12 cellular contexts compared by ENCODE assay signal in genomic region chr17:15642014-15642413, GRCh38. TPM values are rescaled to one million over a fixed set of nuclear protein-coding genes. Genes with fewer than 3 reads are reported as not detected.
A peak's percentile ranks its signal among the peaks of the same experiment; 100 is the strongest.
DNase-seq lines count a peak whose midpoint lies in the region; ATAC-seq and TF ChIP-seq lines count a peak whose summit lies in the region.
"Not testable (repeated sequence)": the region's sequence is repeated elsewhere in the genome, so short reads cannot be mapped to it uniquely, and the experiment has no call there.
"Had no signal": no experiment of that assay in that cellular context is flagged by ENCODE, and none has a peak within 500 bp of the region (broad histone marks: within the 10 kb centered on the region; RNA-seq: fewer than 3 reads in every experiment).

No MANE protein-coding gene starts in this region.

- not testable (repeated sequence) for H3K4me2 ChIP-seq in HCT116 (ENCODE audit: low read length); PC-3 (ENCODE audit: low read length)
- H3K4me2 ChIP-seq in SK-N-SH: peak overlapping the region; percentile 62

- not testable (repeated sequence) for TF ChIP-seq CTCF in HCT116 (IDR thresholded peaks at IDR 0.05 in 2 of 3, conservative IDR thresholded peaks at IDR 0.05 in 1 of 3; ENCODE audit: borderline replicate concordance in 1 of 3, insufficient read depth in 1 of 3, low read depth in 2 of 3, low read length in 2 of 3); PC-3 (conservative IDR thresholded peaks at IDR 0.05; ENCODE audit: low read depth, low read length); SK-N-SH (IDR thresholded peaks at IDR 0.05); lower lobe of right lung (IDR thresholded peaks at IDR 0.05); psoas muscle (IDR thresholded peaks at IDR 0.05); upper lobe of right lung (IDR thresholded peaks at IDR 0.05)

- H2AFZ ChIP-seq in ACC112 (ENCODE audit: low read length, unreplicated experiment); HCT116 (ENCODE audit: low read depth, low read length, poor library complexity, severe bottlenecking); PC-3 (ENCODE audit: low read length); SK-N-SH (ENCODE audit: low read depth): not testable (repeated sequence)

- TF ChIP-seq EP300 in SK-N-SH (IDR thresholded peaks at IDR 0.05; ENCODE audit: borderline replicate concordance in 1 of 2, low read depth in 1 of 2, low read length in 1 of 2): not testable (repeated sequence)

- peak overlapping the region; percentile 39; the same call in 1 of the 2 replicates for H3K27ac ChIP-seq in ACC112 (ENCODE audit: low read depth, low read length)
- H3K27ac ChIP-seq in HCT116 (ENCODE audit: low read depth, low read length): peak overlapping the region; percentile 40; the same call in 1 of the 2 replicates
- peak overlapping the region; percentile 51 for H3K27ac ChIP-seq in PC-3 (ENCODE audit: low read length)
- peak overlapping the region in 1 of 2 experiments; percentile 47; a peak in 1 of 4 replicates for H3K27ac ChIP-seq in SK-N-SH (ENCODE audit: low read depth in 2 of 2, low read length in 1 of 2)
- peak overlapping the region; percentile 22 for H3K27ac ChIP-seq in epithelial cell of prostate
- H3K27ac ChIP-seq in lower lobe of right lung, psoas muscle, upper lobe of right lung: not testable (repeated sequence)

- H3K36me3 ChIP-seq in ACC112 (ENCODE audit: insufficient read depth, low read length); HCT116 (ENCODE audit: control insufficient read depth in 1 of 2, insufficient read depth in 2 of 2, low read length in 2 of 2); PC-3 (ENCODE audit: low read depth, low read length); SK-N-SH (replicated peaks in 1 of 2; ENCODE audit: control insufficient read depth in 1 of 2, insufficient read depth in 2 of 2, low read length in 1 of 2); lower lobe of right lung; psoas muscle (ENCODE audit: insufficient read depth in 1 of 2, low read depth in 1 of 2); upper lobe of right lung: not testable (repeated sequence)

- RAD21 ChIA-PET in HCT116 (lab: Charles Lee; ENCODE audit: low non-redundant PET in 1 of 2, low total read pairs in 2 of 2, uncharacterized antibody in 2 of 2, unreplicated experiment in 2 of 2): not testable (repeated sequence)

- not testable (repeated sequence) for H3K9me3 ChIP-seq in HCT116 (ENCODE audit: control insufficient read depth in 1 of 2, insufficient read depth in 1 of 2, low read depth in 1 of 2, low read length in 2 of 2); PC-3 (ENCODE audit: low read length); SK-N-SH; lower lobe of right lung; psoas muscle; upper lobe of right lung

- not testable (repeated sequence) for H3K4me3 ChIP-seq in ACC112 (ENCODE audit: low read depth, low read length); HCT116 (replicated peaks in 1 of 2; ENCODE audit: low read depth in 1 of 2, low read length in 2 of 2); PC-3 (ENCODE audit: low read length); SK-N-SH (ENCODE audit: low read depth in 2 of 2, low read length in 1 of 2); lower lobe of right lung; upper lobe of right lung
- peak overlapping the region; percentile 32 for H3K4me3 ChIP-seq in psoas muscle

- WGBS in SK-N-SH (ENCODE audit: low lambda C conversion rate): 86% methylated on average over 2 of the region's 4 CpGs
- 67 to 98% (median 71%) methylated on average over 3 to 4 of the region's 4 CpGs for WGBS in psoas muscle, 3 donors

- TF ChIP-seq RAD21 in HCT116 (IDR thresholded peaks at IDR 0.05; ENCODE audit: low read depth); SK-N-SH (IDR thresholded peaks at IDR 0.05; ENCODE audit: low read length): not testable (repeated sequence)

- not testable (repeated sequence) for TF ChIP-seq POLR2A in HCT116 (IDR thresholded peaks at IDR 0.05; ENCODE audit: borderline replicate concordance, extremely low read depth, insufficient read depth, insufficient read length)

- intact Hi-C loops in HCT116 (cut with micrococcal nuclease); PC-3 (cut with micrococcal nuclease); lower lobe of right lung (cut with DNase I); psoas muscle (cut with DNase I); upper lobe of right lung (cut with DNase I): not testable (repeated sequence)

- not testable (repeated sequence) for ATAC-seq in HCT116, PC-3, psoas muscle
- ATAC-seq in lower lobe of right lung (peak; percentile 29 to 63), upper lobe of right lung (peak; percentile 59)

- H3K79me2 ChIP-seq in ACC112 (ENCODE audit: control insufficient read depth, insufficient read depth, low read length, unreplicated experiment); HCT116 (ENCODE audit: insufficient read depth, low read length); SK-N-SH (ENCODE audit: insufficient read depth): not testable (repeated sequence)
- peaks cover 22% of the 10 kb centered on the region for H3K79me2 ChIP-seq in PC-3 (ENCODE audit: low read length)

- not testable (repeated sequence) for H3K9ac ChIP-seq in HCT116 (ENCODE audit: low read length); PC-3 (ENCODE audit: low read length); SK-N-SH

- DNase-seq in HCT116 (ENCODE audit: low read depth, low spot score); PC-3; SK-N-SH; epithelial cell of prostate (ENCODE audit: low read depth, low spot score); lower lobe of right lung; psoas muscle; upper lobe of right lung: not testable (repeated sequence)

- not testable (repeated sequence) for H4K20me1 ChIP-seq in HCT116 (ENCODE audit: insufficient read depth); PC-3 (ENCODE audit: low read length); SK-N-SH (ENCODE audit: insufficient read depth)

- H3F3A ChIP-seq in PC-3 (ENCODE audit: low read length, unreplicated experiment); SK-N-SH (replicated peaks; ENCODE audit: insufficient read depth): not testable (repeated sequence)

- H3K27me3 ChIP-seq in ACC112 (ENCODE audit: insufficient read depth, low read length); HCT116 (ENCODE audit: insufficient read depth, low read length); PC-3 (ENCODE audit: low read length); SK-N-SH (ENCODE audit: insufficient read depth); lower lobe of right lung (ENCODE audit: low read depth); psoas muscle (ENCODE audit: insufficient read depth in 3 of 3, low read length in 2 of 3); upper lobe of right lung: not testable (repeated sequence)

- H3K9me2 ChIP-seq in HCT116 (ENCODE audit: insufficient read depth); PC-3 (replicated peaks; ENCODE audit: low read length); SK-N-SH: not testable (repeated sequence)

- POLR2A ChIA-PET in HCT116 (lab: Charles Lee); PC-3 (lab: Charles Lee; ENCODE audit: unreplicated experiment); SK-N-SH (lab: Yijun Ruan, JAX): not testable (repeated sequence)

- CTCF ChIA-PET in HCT116 (lab: Charles Lee); PC-3 (lab: Charles Lee); SK-N-SH (lab: Yijun Ruan, JAX): not testable (repeated sequence)

- BruUV-seq in HCT116 (replicated peaks; lab: Mats Ljungman, UMichigan); PC-3 (replicated peaks; lab: Mats Ljungman, UMichigan): not testable (repeated sequence)

- peaks cover 25% of the 10 kb centered on the region for H3K4me1 ChIP-seq in ACC112 (ENCODE audit: control insufficient read depth, insufficient read depth, low read length, unreplicated experiment)
- peaks cover 19 to 38% of the 10 kb centered on the region in 2 experiments for H3K4me1 ChIP-seq in HCT116 (ENCODE audit: control insufficient read depth in 1 of 2, insufficient read depth in 2 of 2, low read length in 2 of 2)
- peaks cover 31% of the 10 kb centered on the region for H3K4me1 ChIP-seq in PC-3 (ENCODE audit: insufficient read depth, low read length)
- not testable (repeated sequence) for H3K4me1 ChIP-seq in SK-N-SH (ENCODE audit: control insufficient read depth in 1 of 2, insufficient read depth in 2 of 2, low read depth in 1 of 2, low read length in 1 of 2); lower lobe of right lung; psoas muscle; upper lobe of right lung

RNA-seq across cellular contexts. Expression of gene FBXW10B, which starts 22.5 kb away (rescaled TPM):
- total RNA-seq in HCT116 (2021; ENCODE audit: unreplicated experiment): 1.2 TPM
- 0.70 and 1.3 TPM in 2 replicates for polyA plus RNA-seq in HCT116 (2012)
- total RNA-seq in PC-3 (2014; rRNA removed): 7.0 and 7.2 TPM in 2 replicates
- 0.46 and 1.7 TPM in 2 replicates for polyA plus RNA-seq in SK-N-SH (2012; rRNA removed)
- 0.13 and 0.21 TPM in 2 replicates for polyA plus RNA-seq in SK-N-SH (2012; cell fraction: cytosol; rRNA removed)
- polyA plus RNA-seq in SK-N-SH (2012; cell fraction: nucleus; rRNA removed): 5.7 and 7.0 TPM in 2 replicates
- total RNA-seq in lower lobe of right lung: 0.74 TPM
- total RNA-seq in psoas muscle: 1 to 10 TPM in 3 of 4 donors, under 1 TPM in 1; 0.61 to 5.0 (median 1.3) TPM
- polyA plus RNA-seq in psoas muscle: 1 to 10 TPM in 1 of 3 donors, under 1 TPM in 2; 0.34 to 4.7 (median 0.91) TPM
- total RNA-seq in upper lobe of right lung: 1.4 TPM
- total RNA-seq: H9 had no signal
- polyA plus RNA-seq: CD14-positive monocyte; CD8-positive, alpha-beta memory T cell; GM23338 had no signal

RNA-seq across cellular contexts. Expression of gene TRIM16, which starts 42.1 kb away (rescaled TPM):
- total RNA-seq in HCT116 (2021; ENCODE audit: unreplicated experiment) (33.8 TPM), PC-3 (2014; rRNA removed) (76.2 and 76.6 TPM in 2 replicates), lower lobe of right lung (20.6 TPM), psoas muscle (10 to 100 TPM; 22.8 to 47.7 (median 35.1) TPM), upper lobe of right lung (20.1 TPM)
- 27.9 and 32.4 TPM in 2 replicates for polyA plus RNA-seq in HCT116 (2012)
- polyA plus RNA-seq in SK-N-SH (2012; rRNA removed) (24.8 and 30.7 TPM in 2 replicates), psoas muscle (10 to 100 TPM; 12.8 to 79.7 (median 20.4) TPM)
- 25.8 and 31.1 TPM in 2 replicates for polyA plus RNA-seq in SK-N-SH (2012; cell fraction: cytosol; rRNA removed)
- 40.4 and 47.3 TPM in 2 replicates for polyA plus RNA-seq in SK-N-SH (2012; cell fraction: nucleus; rRNA removed)

RNA-seq across cellular contexts. Expression of gene ZNF286A, which starts 57.5 kb away (rescaled TPM):
- total RNA-seq in HCT116 (2021; ENCODE audit: unreplicated experiment): 37.0 TPM
- polyA plus RNA-seq in HCT116 (2012): 13.0 and 13.1 TPM in 2 replicates
- 49.6 and 94.1 TPM in 2 replicates for total RNA-seq in PC-3 (2014; rRNA removed)
- 16.5 and 17.1 TPM in 2 replicates for polyA plus RNA-seq in SK-N-SH (2012; rRNA removed)
- 18.3 and 18.7 TPM in 2 replicates for polyA plus RNA-seq in SK-N-SH (2012; cell fraction: cytosol; rRNA removed)
- polyA plus RNA-seq in SK-N-SH (2012; cell fraction: nucleus; rRNA removed): 17.8 and 18.3 TPM in 2 replicates
- 11.2 TPM for total RNA-seq in lower lobe of right lung
- 10 to 100 TPM in 1 of 4 donors, 1 to 10 TPM in 3; 6.2 to 11.8 (median 7.0) TPM for total RNA-seq in psoas muscle
- 10 to 100 TPM in 1 of 3 donors, 1 to 10 TPM in 2; 3.2 to 11.7 (median 5.2) TPM for polyA plus RNA-seq in psoas muscle
- 11.6 TPM for total RNA-seq in upper lobe of right lung
